Comparison of ENCODE assay signal across 1 cellular context in the genomic region with DNA sequence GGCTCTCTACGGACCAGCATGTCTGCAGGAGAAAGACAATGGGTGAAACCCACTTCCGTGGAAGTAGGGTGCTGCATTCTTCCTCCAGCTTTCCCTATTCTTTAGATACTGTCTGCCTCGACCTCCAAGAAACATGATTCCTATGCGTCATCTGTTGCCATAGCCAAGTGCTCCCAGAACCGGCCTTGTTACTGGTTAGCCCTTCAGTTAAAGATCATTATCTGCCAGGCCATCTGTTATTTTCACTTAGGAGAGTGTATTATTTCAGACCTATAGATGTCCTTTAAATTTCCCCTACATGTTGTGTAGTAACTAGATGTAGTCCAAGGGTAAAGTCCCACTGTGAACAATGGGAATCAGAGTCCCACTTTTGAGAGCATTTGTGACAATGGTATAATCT.
TF ChIP-seq lines count a peak whose summit lies in the region.

No MANE protein-coding gene starts in this region.

TF ChIP-seq in SK-N-SH, 30 proteins besides CTCF, POLR2A, EP300 and RAD21 (continued from another document):
- TF ChIP-seq FOXM1 (IDR thresholded peaks at IDR 0.05; ENCODE audit: low read depth) (no peak), FOXJ3 (CRISPR knock-in tag; IDR thresholded peaks at IDR 0.05) (no peak), MAX (IDR thresholded peaks at IDR 0.05; ENCODE audit: low read depth) (no peak), FOSL2 (IDR thresholded peaks at IDR 0.05; ENCODE audit: borderline replicate concordance, low read depth) (no peak), USF2 (IDR thresholded peaks at IDR 0.05; ENCODE audit: borderline replicate concordance, low read depth, low read length) (no peak), NRF1 (IDR thresholded peaks at IDR 0.05; ENCODE audit: low read depth, low read length) (no peak), TCF12 (IDR thresholded peaks at IDR 0.05) (peak; percentile 36), USF1 (IDR thresholded peaks at IDR 0.05; ENCODE audit: borderline replicate concordance, low read depth) (no peak), RXRA (IDR thresholded peaks at IDR 0.05; ENCODE audit: borderline replicate concordance, low read depth) (no peak), MXI1 (IDR thresholded peaks at IDR 0.05; ENCODE audit: low read depth, low read length) (no peak), POLR2AphosphoS5 (IDR thresholded peaks at IDR 0.05; ENCODE audit: low read depth, low read length) (no peak), NFIC (IDR thresholded peaks at IDR 0.05; ENCODE audit: borderline replicate concordance) (no peak), SMC3 (IDR thresholded peaks at IDR 0.05; ENCODE audit: low read depth, low read length) (no peak), RFX5 (IDR thresholded peaks at IDR 0.05; ENCODE audit: low read length) (peak; percentile 98), CHD2 (IDR thresholded peaks at IDR 0.05; ENCODE audit: low read length, partially characterized antibody) (no peak), RCOR1 (IDR thresholded peaks at IDR 0.05; ENCODE audit: low read length) (no peak), EZH2phosphoT487 (IDR thresholded peaks at IDR 0.05; ENCODE audit: borderline replicate concordance, low read depth) (no peak), PBX3 (IDR thresholded peaks at IDR 0.05) (no peak), ELF1 (IDR thresholded peaks at IDR 0.05) (no peak)
